13 cellular contexts compared by ENCODE assay signal in genomic region chr7:71239517-71239916, GRCh38.
A peak's percentile ranks its signal among the peaks of the same experiment; 100 is the strongest.
DNase-seq lines count a peak whose midpoint lies in the region; ATAC-seq and TF ChIP-seq lines count a peak whose summit lies in the region.
"Had no signal": no experiment of that assay in that cellular context is flagged by ENCODE, and none has a peak within 500 bp of the region (broad histone marks: within the 10 kb centered on the region; RNA-seq: fewer than 3 reads in every experiment).

No MANE protein-coding gene starts in this region.

- H3K27me3 ChIP-seq in esophagus muscularis mucosa (no peaks in the 10 kb centered on the region), tibial artery (no peaks in the 10 kb centered on the region)

- ATAC-seq in HG03469 (IDR thresholded peaks at IDR 0.05; ENCODE audit: unreplicated experiment) (no peak), GM21515 (IDR thresholded peaks at IDR 0.05; ENCODE audit: unreplicated experiment) (no peak), GM18907 (IDR thresholded peaks at IDR 0.05; ENCODE audit: unreplicated experiment) (no peak)
- ATAC-seq: activated T-helper 17 cell treated with anti-CD3 and anti-CD28 coated beads, Interleukin-2, amount 50 U/mL, for 72 hours had no signal

- H3K9me3 ChIP-seq in esophagus muscularis mucosa = no peaks in the 10 kb centered on the region
- H3K9me3 ChIP-seq in tibial artery = no peaks in the 10 kb centered on the region

- intact Hi-C loops in esophagus muscularis mucosa (cut with DNase I) = loop anchor here (5.0 to 10.0 kb wide), 3 partner anchors 38 to 495 kb away; no protein-coding TSS in a partner anchor
- intact Hi-C loops in tibial artery (cut with DNase I; ENCODE audit: low total_unique reads) = loop anchor here (10.0 kb wide), 1 partner anchor 495 kb away; no protein-coding TSS in a partner anchor

- DNase-seq in NCI-H2171 treated with DMSO at 0.1 percent for 48 hours (lab: John Stamatoyannopoulos, UW) = peak; percentile 90
- DNase-seq in esophagus muscularis mucosa (ENCODE audit: extremely low spot score) = no peak
- DNase-seq in midbrain (lab: John Stamatoyannopoulos, UW) = peak; percentile 4
- no peak for DNase-seq in tibial artery
- no peak for DNase-seq in HuH-7.5 (ENCODE audit: low spot score)
- DNase-seq: COR-L47; effector memory CD4-positive, alpha-beta T cell had no signal

- no peak for TF ChIP-seq EP300 in esophagus muscularis mucosa (IDR thresholded peaks at IDR 0.05)

- WGBS in esophagus muscularis mucosa = 12% methylated on average over 3 of the region's 3 CpGs

- H3K36me3 ChIP-seq in esophagus muscularis mucosa (no peaks in the 10 kb centered on the region), tibial artery (no peaks in the 10 kb centered on the region)

- no peak overlapping the region for H3K4me3 ChIP-seq in esophagus muscularis mucosa
- H3K4me3 ChIP-seq in tibial artery = no peak overlapping the region
- H3K4me3 ChIP-seq: lung had no signal

- TF ChIP-seq CTCF in esophagus muscularis mucosa (IDR thresholded peaks at IDR 0.05) (no peak), tibial artery (IDR thresholded peaks at IDR 0.05) (no peak)

- H3K4me1 ChIP-seq in esophagus muscularis mucosa = peaks cover 36 to 77% (median 74%) of the 10 kb centered on the region in 4 donors
- H3K4me1 ChIP-seq in tibial artery = peaks cover 0 to 84% (median 39%) of the 10 kb centered on the region in 4 donors

- no peak for TF ChIP-seq POLR2A in esophagus muscularis mucosa (IDR thresholded peaks at IDR 0.05; ENCODE audit: low read depth)

- H3K27ac ChIP-seq in esophagus muscularis mucosa (replicated peaks in 1 of 4) (peak overlapping the region; percentile 81 to 87 (median 85)), tibial artery (peak overlapping the region; percentile 83 to 87)
- H3K27ac ChIP-seq: VCaP had no signal

Comparison
In these comparisons a context has a peak if more than half of its experiments do, and no peak if none do; other contexts are left out.
1. DNase-seq: peak in NCI-H2171 treated with DMSO at 0.1 percent for 48 hours (single experiment) and midbrain (single experiment); none in esophagus muscularis mucosa (single experiment), tibial artery (0 of 2) and HuH-7.5 (single experiment).